ENCODE assay signal across 8 cellular contexts in the genomic region with DNA sequence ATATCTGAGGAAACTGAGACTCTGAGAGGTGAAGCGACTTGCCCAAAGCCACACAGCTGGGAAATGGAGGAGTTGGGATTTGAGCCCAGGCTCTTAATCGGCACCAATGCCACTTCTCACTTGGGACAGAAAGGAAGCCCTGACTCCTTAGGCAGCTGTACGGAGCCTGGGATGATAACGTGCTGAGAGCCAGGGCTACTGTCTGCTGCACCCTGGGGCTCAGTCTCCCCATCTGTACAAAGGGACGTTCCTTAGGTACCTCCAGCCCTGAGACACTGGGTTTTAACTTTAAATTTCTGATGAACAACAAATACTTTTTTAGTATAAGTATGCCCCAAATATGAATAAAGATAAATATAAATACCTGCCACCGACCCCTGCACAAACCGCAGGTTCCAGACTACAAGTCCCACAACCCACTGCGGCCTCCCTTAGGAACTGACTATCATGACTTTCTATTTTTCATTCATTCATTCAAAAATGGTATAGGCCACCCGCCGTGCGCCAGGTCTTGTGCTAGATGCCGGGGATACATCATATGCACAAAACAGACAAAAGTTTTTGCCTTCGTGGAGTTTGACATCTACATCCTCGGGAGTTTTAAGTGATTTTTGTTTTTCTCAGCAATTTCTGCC. TPM values are rescaled to one million over a fixed set of nuclear protein-coding genes. Genes with fewer than 3 reads are reported as not detected.
DNase-seq lines count a peak whose midpoint lies in the region; ATAC-seq and TF ChIP-seq lines count a peak whose summit lies in the region.

No MANE protein-coding gene starts in this region.

- DNase-seq in AG04449 (ENCODE audit: low read depth, low spot score) (no peak), left cardiac atrium (peak; percentile 82), retina (peak; percentile 96), pons (ENCODE audit: low spot score) (no peak)
- DNase-seq in activated naive CD4-positive, alpha-beta T cell treated with anti-CD3 and anti-CD28 coated beads, Interleukin-2, amount 50 U/mL, for 72 hours (ENCODE audit: low spot score in 2 of 2): no peak

- POLR2A ChIA-PET in AG04449 (lab: Yijun Ruan, JAX): interaction anchor here (1.1 kb wide), 1 partner anchor 235 kb away, joined by 4 read pairs; no protein-coding TSS in a partner anchor

- H3K27ac Mint-ChIP-seq in activated naive CD4-positive, alpha-beta T cell treated with anti-CD3 and anti-CD28 coated beads, Interleukin-2, amount 50 U/mL, for 72 hours: peak overlapping the region; percentile 79 to 95

- peak overlapping the region; percentile 86 for H3K4me3 ChIP-seq in AG04449 (ENCODE audit: low read depth, low read length)

- peaks cover 21 to 22% of the 10 kb centered on the region in 2 donors for H3K36me3 Mint-ChIP-seq in activated naive CD4-positive, alpha-beta T cell treated with anti-CD3 and anti-CD28 coated beads, Interleukin-2, amount 50 U/mL, for 72 hours

- ATAC-seq in GM18907 (IDR thresholded peaks at IDR 0.05; ENCODE audit: unreplicated experiment) (peak; percentile 29), HG03460 (IDR thresholded peaks at IDR 0.05; ENCODE audit: unreplicated experiment) (peak; percentile 23), left cardiac atrium (peak; percentile 51 to 64)
- peak; percentile 25 to 50 for ATAC-seq in activated naive CD4-positive, alpha-beta T cell treated with anti-CD3 and anti-CD28 coated beads, Interleukin-2, amount 50 U/mL, for 72 hours

- TF ChIP-seq CTCF in AG04449 (IDR thresholded peaks at IDR 0.05; ENCODE audit: insufficient read depth, low read length, missing control alignments): no peak

- H3K9me3 Mint-ChIP-seq in activated naive CD4-positive, alpha-beta T cell treated with anti-CD3 and anti-CD28 coated beads, Interleukin-2, amount 50 U/mL, for 72 hours: no peaks in the 10 kb centered on the region

- CTCF ChIA-PET in AG04449 (lab: Yijun Ruan, JAX): interaction anchor here (0.7 to 4.9 kb wide), 6 partner anchors 21 to 233 kb away, joined by 3 to 16 read pairs (median 8); no protein-coding TSS in a partner anchor

- intact Hi-C loops in left cardiac atrium (cut with DNase I): no loop called here

TF ChIP-seq in PFSK-1, 5 proteins besides CTCF, POLR2A, EP300 and RAD21:
- TF ChIP-seq, protein P1, sequence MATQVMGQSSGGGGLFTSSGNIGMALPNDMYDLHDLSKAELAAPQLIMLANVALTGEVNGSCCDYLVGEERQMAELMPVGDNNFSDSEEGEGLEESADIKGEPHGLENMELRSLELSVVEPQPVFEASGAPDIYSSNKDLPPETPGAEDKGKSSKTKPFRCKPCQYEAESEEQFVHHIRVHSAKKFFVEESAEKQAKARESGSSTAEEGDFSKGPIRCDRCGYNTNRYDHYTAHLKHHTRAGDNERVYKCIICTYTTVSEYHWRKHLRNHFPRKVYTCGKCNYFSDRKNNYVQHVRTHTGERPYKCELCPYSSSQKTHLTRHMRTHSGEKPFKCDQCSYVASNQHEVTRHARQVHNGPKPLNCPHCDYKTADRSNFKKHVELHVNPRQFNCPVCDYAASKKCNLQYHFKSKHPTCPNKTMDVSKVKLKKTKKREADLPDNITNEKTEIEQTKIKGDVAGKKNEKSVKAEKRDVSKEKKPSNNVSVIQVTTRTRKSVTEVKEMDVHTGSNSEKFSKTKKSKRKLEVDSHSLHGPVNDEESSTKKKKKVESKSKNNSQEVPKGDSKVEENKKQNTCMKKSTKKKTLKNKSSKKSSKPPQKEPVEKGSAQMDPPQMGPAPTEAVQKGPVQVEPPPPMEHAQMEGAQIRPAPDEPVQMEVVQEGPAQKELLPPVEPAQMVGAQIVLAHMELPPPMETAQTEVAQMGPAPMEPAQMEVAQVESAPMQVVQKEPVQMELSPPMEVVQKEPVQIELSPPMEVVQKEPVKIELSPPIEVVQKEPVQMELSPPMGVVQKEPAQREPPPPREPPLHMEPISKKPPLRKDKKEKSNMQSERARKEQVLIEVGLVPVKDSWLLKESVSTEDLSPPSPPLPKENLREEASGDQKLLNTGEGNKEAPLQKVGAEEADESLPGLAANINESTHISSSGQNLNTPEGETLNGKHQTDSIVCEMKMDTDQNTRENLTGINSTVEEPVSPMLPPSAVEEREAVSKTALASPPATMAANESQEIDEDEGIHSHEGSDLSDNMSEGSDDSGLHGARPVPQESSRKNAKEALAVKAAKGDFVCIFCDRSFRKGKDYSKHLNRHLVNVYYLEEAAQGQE (IDR thresholded peaks at IDR 0.05; ENCODE audit: insufficient read depth in 1 of 2, low read depth in 2 of 2, low read length in 2 of 2): no peak
- TF ChIP-seq SIN3A (IDR thresholded peaks at IDR 0.05; ENCODE audit: borderline replicate concordance, insufficient read depth, low read length) (peak; percentile 99; the same call in 1 of the 2 replicates), TAF1 (IDR thresholded peaks at IDR 0.05; ENCODE audit: borderline replicate concordance, insufficient read depth, low read length) (peak; percentile 33; the same call in 1 of the 2 replicates)

RNA-seq across cellular contexts. Expression of a gene that starts 0.8 kb away (rescaled TPM):
- polyA plus RNA-seq in PFSK-1 (2012; ENCODE audit: insufficient read length, low read depth): 133 TPM
- total RNA-seq in activated naive CD4-positive, alpha-beta T cell treated with anti-CD3 and anti-CD28 coated beads, Interleukin-2, amount 50 U/mL, for 72 hours: 10 to 100 TPM; 41.7 to 63.3 TPM
- total RNA-seq in left cardiac atrium: 10 to 100 TPM; 32.8 to 48.9 TPM

RNA-seq across cellular contexts. Expression of a gene that starts 6.4 kb away (rescaled TPM):
- not detected for polyA plus RNA-seq in PFSK-1 (2012; ENCODE audit: insufficient read length, low read depth)
- 10 to 100 TPM; 18.6 to 62.1 TPM for total RNA-seq in activated naive CD4-positive, alpha-beta T cell treated with anti-CD3 and anti-CD28 coated beads, Interleukin-2, amount 50 U/mL, for 72 hours
- total RNA-seq in left cardiac atrium: 1 to 10 TPM; 1.5 to 1.6 TPM

RNA-seq across cellular contexts. Expression of a gene that starts 39.5 kb away (rescaled TPM):
- polyA plus RNA-seq in PFSK-1 (2012; ENCODE audit: insufficient read length, low read depth): 0.65 TPM
- under 1 TPM in 1 of 2 donors, not detected in 1; 0.66 TPM for total RNA-seq in activated naive CD4-positive, alpha-beta T cell treated with anti-CD3 and anti-CD28 coated beads, Interleukin-2, amount 50 U/mL, for 72 hours
- under 1 TPM in 1 of 2 donors, not detected in 1; 0.16 TPM for total RNA-seq in left cardiac atrium

RNA-seq across cellular contexts. Expression of a gene that starts 49.1 kb away (rescaled TPM):
- not detected for polyA plus RNA-seq in PFSK-1 (2012; ENCODE audit: insufficient read length, low read depth)
- total RNA-seq in activated naive CD4-positive, alpha-beta T cell treated with anti-CD3 and anti-CD28 coated beads, Interleukin-2, amount 50 U/mL, for 72 hours: 100 to 1,000 TPM in 1 of 2 donors, 1 to 10 TPM in 1; 3.0 to 105 TPM
- total RNA-seq in left cardiac atrium: 1 to 10 TPM; 4.3 to 6.1 TPM

Comparison
In these comparisons a context has a peak if more than half of its experiments do, and no peak if none do; other contexts are left out.
1. DNase-seq: peak in left cardiac atrium (single experiment) and retina (single experiment); none in AG04449 (single experiment), activated naive CD4-positive, alpha-beta T cell treated with anti-CD3 and anti-CD28 coated beads, Interleukin-2, amount 50 U/mL, for 72 hours (0 of 2) and pons (single experiment).
2. RNA of a gene that starts 6.4 kb away (total RNA-seq): 18.6 to 62.1 TPM in activated naive CD4-positive, alpha-beta T cell treated with anti-CD3 and anti-CD28 coated beads, Interleukin-2, amount 50 U/mL, for 72 hours; 1.5 to 1.6 TPM in left cardiac atrium; every median in the first group is over 4 times any median in the second.
3. Peak in every context shown above with its lines, with median percentiles within 50 percentile points of each other: ATAC-seq.